ENCODE assay signal across 1 cellular context in the genomic region with DNA sequence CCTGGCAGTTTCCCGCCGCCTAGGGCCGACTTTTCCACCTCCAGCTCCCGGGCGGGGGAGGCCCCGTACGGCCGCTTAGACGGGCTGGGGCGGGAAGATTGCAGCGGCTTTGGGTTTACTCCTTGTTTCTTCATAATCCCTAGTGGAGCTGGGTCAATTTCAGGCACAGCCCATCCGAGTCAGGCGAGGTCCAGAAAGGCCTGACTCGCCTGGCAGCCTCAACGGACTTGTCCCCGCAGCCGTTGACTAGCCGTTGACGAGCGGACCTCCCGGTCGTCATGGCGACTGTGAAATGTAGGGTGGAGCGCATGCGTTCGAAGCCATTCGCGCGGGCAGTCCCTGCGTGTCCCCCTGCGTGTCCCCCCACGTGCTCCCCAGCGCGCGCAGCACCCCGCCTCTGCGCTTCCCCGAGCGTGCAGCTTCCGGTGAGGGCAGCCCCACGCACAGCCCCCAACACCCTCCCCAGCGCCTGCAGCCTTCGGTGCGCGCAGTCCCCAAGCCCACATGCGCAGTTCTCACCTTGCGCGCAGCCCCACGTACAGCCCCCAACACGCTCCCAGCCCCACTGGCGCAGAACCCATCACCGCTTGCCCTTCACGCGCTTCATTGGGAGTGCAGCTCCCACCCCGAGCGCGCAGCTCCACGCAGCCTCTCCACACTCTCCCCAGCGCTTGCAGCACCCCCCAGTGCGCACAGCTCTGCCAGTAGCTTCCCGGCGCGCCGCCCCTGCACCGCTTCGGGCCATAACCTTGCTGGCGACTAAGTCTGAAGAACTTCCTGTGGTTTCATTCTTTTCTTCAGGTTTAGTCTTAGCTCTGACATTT.
TF ChIP-seq lines count a peak whose summit lies in the region.

No MANE protein-coding gene starts in this region.

TF ChIP-seq in GM23338, 12 proteins besides CTCF, POLR2A, EP300 and RAD21 (continued from another document):
- TF ChIP-seq, protein P1, sequence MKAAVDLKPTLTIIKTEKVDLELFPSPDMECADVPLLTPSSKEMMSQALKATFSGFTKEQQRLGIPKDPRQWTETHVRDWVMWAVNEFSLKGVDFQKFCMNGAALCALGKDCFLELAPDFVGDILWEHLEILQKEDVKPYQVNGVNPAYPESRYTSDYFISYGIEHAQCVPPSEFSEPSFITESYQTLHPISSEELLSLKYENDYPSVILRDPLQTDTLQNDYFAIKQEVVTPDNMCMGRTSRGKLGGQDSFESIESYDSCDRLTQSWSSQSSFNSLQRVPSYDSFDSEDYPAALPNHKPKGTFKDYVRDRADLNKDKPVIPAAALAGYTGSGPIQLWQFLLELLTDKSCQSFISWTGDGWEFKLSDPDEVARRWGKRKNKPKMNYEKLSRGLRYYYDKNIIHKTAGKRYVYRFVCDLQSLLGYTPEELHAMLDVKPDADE (IDR thresholded peaks at IDR 0.05), result no peak
- no peak for TF ChIP-seq ZNF331 (CRISPR knock-in tag; IDR thresholded peaks at IDR 0.05; ENCODE audit: low read depth)
- no peak for TF ChIP-seq EZH2 (IDR thresholded peaks at IDR 0.05; ENCODE audit: low read depth, unreplicated experiment)
- no peak for TF ChIP-seq ZNF114 (CRISPR knock-in tag; IDR thresholded peaks at IDR 0.05)
- TF ChIP-seq NANOG (IDR thresholded peaks at IDR 0.05; ENCODE audit: borderline replicate concordance), result no peak
- no peak for TF ChIP-seq JUNB (IDR thresholded peaks at IDR 0.05; ENCODE audit: unreplicated experiment)
- TF ChIP-seq, protein P2, sequence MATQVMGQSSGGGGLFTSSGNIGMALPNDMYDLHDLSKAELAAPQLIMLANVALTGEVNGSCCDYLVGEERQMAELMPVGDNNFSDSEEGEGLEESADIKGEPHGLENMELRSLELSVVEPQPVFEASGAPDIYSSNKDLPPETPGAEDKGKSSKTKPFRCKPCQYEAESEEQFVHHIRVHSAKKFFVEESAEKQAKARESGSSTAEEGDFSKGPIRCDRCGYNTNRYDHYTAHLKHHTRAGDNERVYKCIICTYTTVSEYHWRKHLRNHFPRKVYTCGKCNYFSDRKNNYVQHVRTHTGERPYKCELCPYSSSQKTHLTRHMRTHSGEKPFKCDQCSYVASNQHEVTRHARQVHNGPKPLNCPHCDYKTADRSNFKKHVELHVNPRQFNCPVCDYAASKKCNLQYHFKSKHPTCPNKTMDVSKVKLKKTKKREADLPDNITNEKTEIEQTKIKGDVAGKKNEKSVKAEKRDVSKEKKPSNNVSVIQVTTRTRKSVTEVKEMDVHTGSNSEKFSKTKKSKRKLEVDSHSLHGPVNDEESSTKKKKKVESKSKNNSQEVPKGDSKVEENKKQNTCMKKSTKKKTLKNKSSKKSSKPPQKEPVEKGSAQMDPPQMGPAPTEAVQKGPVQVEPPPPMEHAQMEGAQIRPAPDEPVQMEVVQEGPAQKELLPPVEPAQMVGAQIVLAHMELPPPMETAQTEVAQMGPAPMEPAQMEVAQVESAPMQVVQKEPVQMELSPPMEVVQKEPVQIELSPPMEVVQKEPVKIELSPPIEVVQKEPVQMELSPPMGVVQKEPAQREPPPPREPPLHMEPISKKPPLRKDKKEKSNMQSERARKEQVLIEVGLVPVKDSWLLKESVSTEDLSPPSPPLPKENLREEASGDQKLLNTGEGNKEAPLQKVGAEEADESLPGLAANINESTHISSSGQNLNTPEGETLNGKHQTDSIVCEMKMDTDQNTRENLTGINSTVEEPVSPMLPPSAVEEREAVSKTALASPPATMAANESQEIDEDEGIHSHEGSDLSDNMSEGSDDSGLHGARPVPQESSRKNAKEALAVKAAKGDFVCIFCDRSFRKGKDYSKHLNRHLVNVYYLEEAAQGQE (IDR thresholded peaks at IDR 0.05; ENCODE audit: unreplicated experiment), result no peak
- TF ChIP-seq STAT1 (IDR thresholded peaks at IDR 0.05; ENCODE audit: unreplicated experiment), result no peak
